Comparison of ENCODE assay signal across 29 cellular contexts in genomic region chr5:5404376-5404775, GRCh38.
"Had no signal": no experiment of that assay in that cellular context is flagged by ENCODE, and none has a peak within 500 bp of the region (broad histone marks: within the 10 kb centered on the region; RNA-seq: fewer than 3 reads in every experiment).

No MANE protein-coding gene starts in this region.

- H3K27me3 ChIP-seq: brain microvascular endothelial cell had no signal

- H3K36me3 ChIP-seq: brain microvascular endothelial cell, WERI-Rb-1 had no signal

- ATAC-seq: activated CD8-positive, alpha-beta memory T cell treated with anti-CD3 and anti-CD28 coated beads, Interleukin-2, amount 10 ng/mL, durations not matched to agents 7 days and 5 days; activated naive CD8-positive, alpha-beta T cell treated with anti-CD3 and anti-CD28 coated beads, Interleukin-2, amount 50 U/mL, for 24 hours; Panc1; SK-N-SH treated with all-trans-retinoic acid at 6 μM for 48 hours; T-cell; T-helper 17 cell had no signal

- H3K27ac ChIP-seq: brain microvascular endothelial cell, KMS-11, WERI-Rb-1 had no signal

- DNase-seq: activated CD4-positive, alpha-beta memory T cell treated with anti-CD3 and anti-CD28 coated beads, Interleukin-2, amount 10 ng/mL, durations not matched to agents 7 days and 5 days; activated CD4-positive, alpha-beta T cell treated with anti-CD3 and anti-CD28 coated beads for 1 hour; activated CD4-positive, alpha-beta T cell treated with anti-CD3 and anti-CD28 coated beads for 48 hours; activated CD4-positive, CD25-positive, alpha-beta regulatory T cell; activated CD8-positive, alpha-beta memory T cell treated with anti-CD3 and anti-CD28 coated beads for 24 hours; activated CD8-positive, alpha-beta memory T cell treated with anti-CD3 and anti-CD28 coated beads, Interleukin-2, amount 10 ng/mL, durations not matched to agents 7 days and 5 days; activated CD8-positive, alpha-beta memory T cell treated with anti-CD3 and anti-CD28 coated beads, Interleukin-2, amount 50 U/mL, for 48 hours; activated effector memory CD4-positive, alpha-beta T cell treated with Interleukin-2 at 50 U/mL for 16 hours; activated naive CD4-positive, alpha-beta T cell treated with anti-CD3 and anti-CD28 coated beads, Interleukin-2, amount 10 ng/mL, durations not matched to agents 7 days and 5 days; activated naive CD8-positive, alpha-beta T cell treated with anti-CD3 and anti-CD28 coated beads, Interleukin-2, amount 50 U/mL, for 24 hours; activated T-cell treated with anti-CD3 and anti-CD28 coated beads, Interleukin-2, amount 50 U/mL, for 48 hours; anterior cingulate cortex; brain microvascular endothelial cell; central memory CD4-positive, alpha-beta T cell; NCI-H1105; NCI-H1417 treated with DMSO at 0.1 percent for 48 hours; NCI-H187 treated with DMSO at 0.1 percent for 48 hours; NCI-H2081; NCI-H345; NCI-H524 treated with DMSO at 0.1 percent for 48 hours; RPMI8226; SIG-M5; T-cell; T-helper 17 cell; T-helper 9 cell; WERI-Rb-1 had no signal
